Comparison of ENCODE assay signal across 25 cellular contexts in genomic region chr4:145605941-145606340, GRCh38.
"Had no signal": no experiment of that assay in that cellular context is flagged by ENCODE, and none has a peak within 500 bp of the region (broad histone marks: within the 10 kb centered on the region; RNA-seq: fewer than 3 reads in every experiment).

No MANE protein-coding gene starts in this region.

- FAIRE-seq: small intestine, urothelium cell line had no signal

- H3K27ac ChIP-seq: neural progenitor cell, ovary, parathyroid adenoma, psoas muscle, right lobe of liver, sigmoid colon, stomach, thoracic aorta, thyroid gland, tibial nerve, upper lobe of left lung, vagina had no signal

- H3K36me3 ChIP-seq: neural progenitor cell, ovary, right lobe of liver, sigmoid colon, stomach, thoracic aorta, thyroid gland, tibial nerve, upper lobe of left lung, vagina had no signal

- H3K4me2 ChIP-seq: neural progenitor cell had no signal

- H3K9me3 ChIP-seq: ovary, psoas muscle, right lobe of liver, thyroid gland, upper lobe of left lung, vagina had no signal

- H3K4me1 ChIP-seq: neural progenitor cell, parathyroid adenoma, psoas muscle, right lobe of liver, sigmoid colon, stomach, thyroid gland, tibial nerve, upper lobe of left lung, vagina had no signal

- H3K9ac ChIP-seq: neural progenitor cell, parathyroid adenoma had no signal

- H3K79me2 ChIP-seq: parathyroid adenoma had no signal

- H3K27me3 ChIP-seq: neural progenitor cell, ovary, sigmoid colon, stomach, thyroid gland, tibial nerve, upper lobe of left lung, vagina had no signal

- DNase-seq: occipital lobe; ovary; posterior cingulate gyrus; psoas muscle; right cardiac atrium; right lobe of liver; sigmoid colon; small intestine; stimulated activated CD4-positive, alpha-beta T cell treated with anti-CD3 and anti-CD28 coated beads, Interleukin-15, amount 100 ng/mL, for 24 hours; stimulated activated CD4-positive, alpha-beta T cell treated with anti-CD3 and anti-CD28 coated beads, Interleukin-2, amount 100 ng/mL, for 24 hours; stimulated activated CD4-positive, alpha-beta T cell treated with anti-CD3 and anti-CD28 coated beads, Interleukin-2, amount 100 ng/mL, for 48 hours; stimulated activated CD4-positive, alpha-beta T cell treated with anti-CD3 and anti-CD28 coated beads, Interleukin-4, amount 100 ng/mL, for 24 hours; stimulated activated naive B cell treated with anti-CD40 and anti-IgM and Interleukin-4, amounts not matched to agents 10 μg/mL and 1 μg/mL and 100 μg/mL, for 72 hours; stimulated activated naive CD4-positive, alpha-beta T cell treated with Interleukin-2 at 50 U/mL for 16 hours; stomach; thyroid gland; trophoblast cell; upper lobe of left lung had no signal

- H3K4me3 ChIP-seq: neural progenitor cell, ovary, psoas muscle, right lobe of liver, sigmoid colon, stomach, thoracic aorta, thyroid gland, tibial nerve, upper lobe of left lung, vagina had no signal

- ATAC-seq: psoas muscle; right cardiac atrium; right lobe of liver; stimulated activated effector memory CD8-positive, alpha-beta T cell treated with anti-CD3 and anti-CD28 coated beads, Interleukin-12 subunit alpha, Interleukin-12 subunit beta, amount 100 ng/mL, for 72 hours; stimulated activated naive B cell treated with anti-CD40 and anti-IgM and Interleukin-4, amounts not matched to agents 10 μg/mL and 1 μg/mL and 100 μg/mL, for 72 hours had no signal

- H2AFZ ChIP-seq: neural progenitor cell, parathyroid adenoma had no signal
